1 cellular context compared by ENCODE assay signal in the genomic region with DNA sequence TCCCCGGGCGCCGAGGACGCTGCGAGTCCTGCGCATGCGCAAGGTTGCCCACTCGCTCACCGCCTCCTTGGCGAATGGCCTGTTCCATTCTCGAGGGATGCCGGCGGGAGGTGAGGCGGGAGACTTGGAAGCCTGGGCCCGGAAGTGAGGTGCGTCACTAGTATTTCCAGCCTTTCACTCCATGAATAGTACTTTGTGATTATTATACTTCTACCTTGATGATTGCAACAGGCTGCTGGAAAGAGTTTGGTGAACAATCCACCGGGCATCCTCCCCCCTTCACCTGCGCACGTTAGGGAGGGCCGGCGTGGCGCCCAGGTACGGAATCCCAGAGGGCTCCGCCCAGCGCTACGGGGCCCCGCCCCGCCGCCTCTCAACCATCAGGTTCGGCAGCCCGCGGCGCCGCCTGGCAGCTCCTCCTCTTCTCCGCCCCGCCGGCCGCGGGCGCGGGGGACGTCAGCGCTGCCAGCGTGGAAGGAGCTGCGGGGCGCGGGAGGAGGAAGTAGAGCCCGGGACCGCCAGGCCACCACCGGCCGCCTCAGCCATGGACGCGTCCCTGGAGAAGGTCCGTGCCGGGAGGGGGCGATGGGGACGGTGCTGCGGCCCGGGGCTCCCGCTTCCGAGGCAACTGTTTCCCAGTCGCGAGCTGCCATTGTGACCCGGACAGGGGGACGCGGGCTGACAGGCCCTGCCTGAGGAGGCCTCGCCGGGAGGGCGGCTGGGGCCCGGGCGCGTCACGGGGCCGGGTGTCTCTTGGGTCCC.
A peak's percentile ranks its signal among the peaks of the same experiment; 100 is the strongest.
TF ChIP-seq lines count a peak whose summit lies in the region.
"Not testable (repeated sequence)": the region's sequence is repeated elsewhere in the genome, so short reads cannot be mapped to it uniquely, and the experiment has no call there.

TSS of gene PDXDC1 (plus strand) at position 371 of the 762 bp plus-strand sequence. CDS start at position 545, 174 bp downstream.

TF ChIP-seq in K562, 482 proteins besides CTCF, POLR2A, EP300 and RAD21 (continued from another document and continues in another):
- TF ChIP-seq RERE (CRISPR knock-in tag; IDR thresholded peaks at IDR 0.05; ENCODE audit: borderline replicate concordance) (0 out of 2 replicates have a peak, but pooled peaks have one; percentile 24), KLF1 (tag; IDR thresholded peaks at IDR 0.05) (peak; percentile 77), TEAD1 (CRISPR knock-in tag; IDR thresholded peaks at IDR 0.05) (peak; percentile 42 to 56; a peak in 1 of 4 replicates), EGR1 (conservative IDR thresholded peaks at IDR 0.05) (peak; percentile 38), TARDBP (IDR thresholded peaks at IDR 0.05) (peak; percentile 83), SIX5 (IDR thresholded peaks at IDR 0.05; ENCODE audit: borderline replicate concordance in 1 of 2, insufficient read depth in 1 of 2, low read depth in 1 of 2, low read length in 2 of 2) (peak; percentile 19 to 26; a peak in 2 of 4 replicates), POLR2B (IDR thresholded peaks at IDR 0.05; ENCODE audit: low read depth, partially characterized antibody) (peak; percentile 57), PHF8 (IDR thresholded peaks at IDR 0.05; ENCODE audit: borderline replicate concordance, low read length) (peak; percentile 86; the same call in 1 of the 2 replicates), KDM5B (IDR thresholded peaks at IDR 0.05; ENCODE audit: insufficient replicate concordance, low read depth, low read length) (peak; percentile 87), MITF (IDR thresholded peaks at IDR 0.05) (0 out of 2 replicates have a peak, but pooled peaks have one; percentile 6), TCF7L2 (IDR thresholded peaks at IDR 0.05; ENCODE audit: low read depth, low read length) (peak; percentile 84), RBFOX2 (IDR thresholded peaks at IDR 0.05; ENCODE audit: low read depth, low read length) (peak; percentile 90), GATAD2A (IDR thresholded peaks at IDR 0.05) (peak; percentile 87), ZNF407 (IDR thresholded peaks at IDR 0.05; ENCODE audit: low read depth) (peak; percentile 91), ZBTB33 (CRISPR knock-in tag; IDR thresholded peaks at IDR 0.05) (0 out of 2 replicates have a peak, but pooled peaks have one; percentile 42), MTA3 (IDR thresholded peaks at IDR 0.05; ENCODE audit: borderline replicate concordance) (peak; percentile 95), GABPA (tag; conservative IDR thresholded peaks at IDR 0.05; ENCODE audit: low read depth) (peak; percentile 44), TAF7 (tag; IDR thresholded peaks at IDR 0.05) (0 out of 2 replicates have a peak, but pooled peaks have one; percentile 46), L3MBTL2 (IDR thresholded peaks at IDR 0.05) (peak; percentile 54), TEAD4 (CRISPR knock-in tag; IDR thresholded peaks at IDR 0.05; ENCODE audit: borderline replicate concordance) (0 out of 2 replicates have a peak, but pooled peaks have one; percentile 35), HMGN3 (IDR thresholded peaks at IDR 0.05; ENCODE audit: borderline replicate concordance, extremely low read depth, insufficient read length, low read depth, low read length) (peak; percentile 11)
- TF ChIP-seq, protein P1, sequence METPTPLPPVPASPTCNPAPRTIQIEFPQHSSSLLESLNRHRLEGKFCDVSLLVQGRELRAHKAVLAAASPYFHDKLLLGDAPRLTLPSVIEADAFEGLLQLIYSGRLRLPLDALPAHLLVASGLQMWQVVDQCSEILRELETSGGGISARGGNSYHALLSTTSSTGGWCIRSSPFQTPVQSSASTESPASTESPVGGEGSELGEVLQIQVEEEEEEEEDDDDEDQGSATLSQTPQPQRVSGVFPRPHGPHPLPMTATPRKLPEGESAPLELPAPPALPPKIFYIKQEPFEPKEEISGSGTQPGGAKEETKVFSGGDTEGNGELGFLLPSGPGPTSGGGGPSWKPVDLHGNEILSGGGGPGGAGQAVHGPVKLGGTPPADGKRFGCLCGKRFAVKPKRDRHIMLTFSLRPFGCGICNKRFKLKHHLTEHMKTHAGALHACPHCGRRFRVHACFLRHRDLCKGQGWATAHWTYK (CRISPR knock-in tag; IDR thresholded peaks at IDR 0.05): peak; percentile 71; the same call in 1 of the 2 replicates
- TF ChIP-seq, protein P2, sequence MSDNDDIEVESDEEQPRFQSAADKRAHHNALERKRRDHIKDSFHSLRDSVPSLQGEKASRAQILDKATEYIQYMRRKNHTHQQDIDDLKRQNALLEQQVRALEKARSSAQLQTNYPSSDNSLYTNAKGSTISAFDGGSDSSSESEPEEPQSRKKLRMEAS (CRISPR knock-in tag; IDR thresholded peaks at IDR 0.05): peak; percentile 76
- TF ChIP-seq TEAD4 (IDR thresholded peaks at IDR 0.05; ENCODE audit: low read length): not testable (repeated sequence)
